10 cellular contexts compared by ENCODE assay signal in genomic region chr20:34637245-34638185, GRCh38. TPM values are rescaled to one million over a fixed set of nuclear protein-coding genes. Genes with fewer than 3 reads are reported as not detected.
DNase-seq lines count a peak whose midpoint lies in the region; ATAC-seq and TF ChIP-seq lines count a peak whose summit lies in the region.
"Had no signal": no experiment of that assay in that cellular context is flagged by ENCODE, and none has a peak within 500 bp of the region (broad histone marks: within the 10 kb centered on the region; RNA-seq: fewer than 3 reads in every experiment).

No MANE protein-coding gene starts in this region.

- CTCF ChIA-PET in PC-9 (lab: Charles Lee), result no interaction called here

- H3K4me2 ChIP-seq in PC-9, result no peak overlapping the region

- H3K27me3 ChIP-seq in colonic mucosa, result no peaks in the 10 kb centered on the region
- no peaks in the 10 kb centered on the region for H3K27me3 ChIP-seq in stomach
- no peaks in the 10 kb centered on the region for H3K27me3 ChIP-seq in prostate gland (replicated peaks; ENCODE audit: insufficient read depth)
- H3K27me3 ChIP-seq in PC-9 (ENCODE audit: insufficient read depth, low read depth), result no peaks in the 10 kb centered on the region

- ATAC-seq in left lobe of liver (peak; percentile 79), HG03139 (IDR thresholded peaks at IDR 0.05; ENCODE audit: unreplicated experiment) (no peak)

- peaks cover 14% of the 10 kb centered on the region for H3K4me1 Mint-ChIP-seq in HFFc6 (ENCODE audit: low read depth)
- H3K4me1 Mint-ChIP-seq in T-helper 2 cell treated with Interferon-gamma antibody and Interleukin-4, amounts not matched to agents 5 μg/mL and 100 μg/mL, for 36 hours (ENCODE audit: low read depth), result no peaks in the 10 kb centered on the region
- H3K4me1 Mint-ChIP-seq: activated CD4-positive, alpha-beta memory T cell treated with anti-CD3 and anti-CD28 coated beads, Interleukin-2, amount 10 ng/mL, durations not matched to agents 7 days and 5 days had no signal

- H4K20me1 ChIP-seq in PC-9 (ENCODE audit: insufficient read depth), result no peaks in the 10 kb centered on the region

- H3K36me3 Mint-ChIP-seq in HFFc6 (ENCODE audit: low read depth), result peaks cover 19% of the 10 kb centered on the region
- H3K36me3 Mint-ChIP-seq in T-helper 2 cell treated with Interferon-gamma antibody and Interleukin-4, amounts not matched to agents 5 μg/mL and 100 μg/mL, for 36 hours (ENCODE audit: low read depth), result peaks cover 26% of the 10 kb centered on the region

- no peaks in the 10 kb centered on the region for H3F3A ChIP-seq in PC-9 (ENCODE audit: insufficient read depth, low read depth)

- DNase-seq in HFFc6 (peak; percentile 75), colonic mucosa (no peak), left lobe of liver (ENCODE audit: low spot score) (no peak), stomach (no peak), prostate gland (ENCODE audit: low spot score) (no peak), PC-9 (no peak)
- DNase-seq in T-helper 2 cell treated with Interferon-gamma antibody and Interleukin-4, amounts not matched to agents 5 μg/mL and 100 μg/mL, for 36 hours (ENCODE audit: low spot score), result no peak
- DNase-seq: activated CD4-positive, alpha-beta memory T cell treated with anti-CD3 and anti-CD28 coated beads, Interleukin-2, amount 10 ng/mL, durations not matched to agents 7 days and 5 days; NCI-H1048 had no signal

- intact Hi-C loops in colonic mucosa (cut with DNase I), result no loop called here
- intact Hi-C loops in stomach (cut with DNase I; ENCODE audit: low total_unique reads), result no loop called here
- intact Hi-C loops in prostate gland (cut with DNase I), result no loop called here
- intact Hi-C loops in PC-9 (cut with micrococcal nuclease; ENCODE audit: unreplicated experiment), result no loop called here

- H3K9me2 ChIP-seq in PC-9 (ENCODE audit: insufficient read depth), result no peaks in the 10 kb centered on the region

- TF ChIP-seq CTCF in HFFc6 (IDR thresholded peaks at IDR 0.05) (no peak), colonic mucosa (IDR thresholded peaks at IDR 0.05) (no peak), stomach (IDR thresholded peaks at IDR 0.05) (no peak), prostate gland (IDR thresholded peaks at IDR 0.05) (no peak), PC-9 (conservative IDR thresholded peaks at IDR 0.05) (no peak)

- peak overlapping the region; percentile 39 for H3K27ac Mint-ChIP-seq in HFFc6
- no peak overlapping the region for H3K27ac Mint-ChIP-seq in T-helper 2 cell treated with Interferon-gamma antibody and Interleukin-4, amounts not matched to agents 5 μg/mL and 100 μg/mL, for 36 hours
- H3K27ac Mint-ChIP-seq: activated CD4-positive, alpha-beta memory T cell treated with anti-CD3 and anti-CD28 coated beads, Interleukin-2, amount 10 ng/mL, durations not matched to agents 7 days and 5 days had no signal

- no peak overlapping the region for H3K4me3 Mint-ChIP-seq in HFFc6
- H3K4me3 Mint-ChIP-seq in T-helper 2 cell treated with Interferon-gamma antibody and Interleukin-4, amounts not matched to agents 5 μg/mL and 100 μg/mL, for 36 hours, result no peak overlapping the region
- H3K4me3 Mint-ChIP-seq: activated CD4-positive, alpha-beta memory T cell treated with anti-CD3 and anti-CD28 coated beads, Interleukin-2, amount 10 ng/mL, durations not matched to agents 7 days and 5 days had no signal

- POLR2A ChIA-PET in PC-9 (lab: Charles Lee; ENCODE audit: unreplicated experiment), result interaction anchor here (0.6 kb wide), 1 partner anchor 281 kb away, joined by 3 read pairs; no protein-coding TSS in a partner anchor

- no peaks in the 10 kb centered on the region for H3K36me3 ChIP-seq in colonic mucosa
- peaks cover 5 to 49% (median 35%) of the 10 kb centered on the region in 4 donors for H3K36me3 ChIP-seq in stomach
- H3K36me3 ChIP-seq in prostate gland, result no peaks in the 10 kb centered on the region
- H3K36me3 ChIP-seq in PC-9 (ENCODE audit: low read depth), result peaks cover 5% of the 10 kb centered on the region; the same call in 1 of the 2 replicates

- no peaks in the 10 kb centered on the region; the same call in 1 of the 2 replicates for H3K27me3 Mint-ChIP-seq in HFFc6 (ENCODE audit: insufficient read depth)
- no peaks in the 10 kb centered on the region for H3K27me3 Mint-ChIP-seq in T-helper 2 cell treated with Interferon-gamma antibody and Interleukin-4, amounts not matched to agents 5 μg/mL and 100 μg/mL, for 36 hours (ENCODE audit: low read depth)
- H3K27me3 Mint-ChIP-seq: activated CD4-positive, alpha-beta memory T cell treated with anti-CD3 and anti-CD28 coated beads, Interleukin-2, amount 10 ng/mL, durations not matched to agents 7 days and 5 days had no signal

- no peak for TF ChIP-seq EP300 in stomach (IDR thresholded peaks at IDR 0.05)

- no peaks in the 10 kb centered on the region for H3K79me2 ChIP-seq in PC-9 (ENCODE audit: low read depth)

- H3K4me1 ChIP-seq in colonic mucosa (peaks cover 19% of the 10 kb centered on the region), stomach (peaks cover 0 to 34% (median 13%) of the 10 kb centered on the region in 4 donors), prostate gland (replicated peaks) (no peaks in the 10 kb centered on the region), PC-9 (replicated peaks; ENCODE audit: insufficient read depth) (no peaks in the 10 kb centered on the region)

- H3K4me3 ChIP-seq in colonic mucosa (no peak overlapping the region), stomach (no peak overlapping the region), prostate gland (no peak overlapping the region), PC-9 (no peak overlapping the region)

- H3K27ac ChIP-seq in colonic mucosa (peak overlapping the region; percentile 60), stomach (peak overlapping the region in 3 of 5 donors; percentile 38 to 58 (median 58)), prostate gland (no peak overlapping the region), PC-9 (no peak overlapping the region)

- 76 to 91% (median 81%) methylated on average over 6 of the region's 6 CpGs for WGBS in stomach, 5 donors
- WGBS in prostate gland, result 83% methylated on average over 6 of the region's 6 CpGs

- H3K9me3 ChIP-seq in colonic mucosa (no peaks in the 10 kb centered on the region), stomach (no peaks in the 10 kb centered on the region), prostate gland (no peaks in the 10 kb centered on the region), PC-9 (ENCODE audit: insufficient read depth, low read depth) (no peaks in the 10 kb centered on the region)

- H2AFZ ChIP-seq in PC-9, result no peak overlapping the region

- no peak overlapping the region for H3K9ac ChIP-seq in colonic mucosa (ENCODE audit: low read depth in 2 of 2, low read length in 2 of 2)

- no peak for TF ChIP-seq POLR2A in stomach (IDR thresholded peaks at IDR 0.05)
- no peak for TF ChIP-seq POLR2A in prostate gland (IDR thresholded peaks at IDR 0.05)

- no TSS peak for BruUV-seq in PC-9 (replicated peaks; lab: Mats Ljungman, UMichigan)

- no peaks in the 10 kb centered on the region for H3K9me3 Mint-ChIP-seq in HFFc6
- H3K9me3 Mint-ChIP-seq in T-helper 2 cell treated with Interferon-gamma antibody and Interleukin-4, amounts not matched to agents 5 μg/mL and 100 μg/mL, for 36 hours, result no peaks in the 10 kb centered on the region
- H3K9me3 Mint-ChIP-seq: activated CD4-positive, alpha-beta memory T cell treated with anti-CD3 and anti-CD28 coated beads, Interleukin-2, amount 10 ng/mL, durations not matched to agents 7 days and 5 days had no signal

RNA-seq across cellular contexts. Expression of gene PIGU, which starts 39.4 kb away (rescaled TPM):
- 10 to 100 TPM; 22.5 to 28.9 (median 24.9) TPM for total RNA-seq in HFFc6 (2021; fragmentation: NEBNext Ultra II Directional; extraction: Animal tissue kit (Norgen Biotek cat#: 25700))
- 10 to 100 TPM; 22.3 to 32.6 TPM for total RNA-seq in colonic mucosa
- total RNA-seq in left lobe of liver, result 3.8 TPM
- total RNA-seq in stomach, result 10 to 100 TPM in 2 of 5 donors, 1 to 10 TPM in 2, under 1 TPM in 1; 0.45 to 15.6 (median 9.7) TPM
- 10 to 100 TPM in 2 of 3 donors, 1 to 10 TPM in 1; 7.0 to 21.3 (median 10.9) TPM for polyA plus RNA-seq in stomach
- 10 to 100 TPM; 18.2 to 26.4 TPM for total RNA-seq in prostate gland
- total RNA-seq in PC-9 (2021), result 20.9 and 25.0 TPM in 2 replicates

Comparison
In these comparisons a context has a peak if more than half of its experiments do, and no peak if none do; other contexts are left out.
1. H3K27ac ChIP-seq: peak in colonic mucosa (single experiment) and stomach (3 of 5); none in prostate gland (0 of 2) and PC-9 (single experiment).